In the genomic region with DNA sequence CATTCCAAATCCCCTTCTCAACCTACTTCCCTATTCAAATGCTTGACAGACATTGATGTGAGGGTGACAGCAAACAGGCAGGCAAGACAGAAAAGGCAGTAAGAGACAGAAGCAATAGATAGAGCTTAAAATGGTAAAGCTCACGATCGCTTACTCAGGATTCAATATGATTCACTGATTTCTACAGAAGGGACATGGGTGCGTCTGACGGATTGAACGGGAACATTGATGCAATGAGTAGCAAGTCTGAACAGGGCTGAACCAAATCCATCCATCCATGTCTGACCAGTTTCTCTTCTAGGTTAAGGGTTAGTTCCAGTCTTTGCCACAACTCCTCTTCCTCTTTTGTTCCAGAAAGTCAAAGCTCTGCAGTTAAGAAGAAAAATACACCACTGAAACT, we compare ENCODE assay signal across 1 cellular context.
TF ChIP-seq lines count a peak whose summit lies in the region.

No MANE protein-coding gene starts in this region.

TF ChIP-seq in K562, 482 proteins besides CTCF, POLR2A, EP300 and RAD21 (continued from another document):
- TF ChIP-seq, protein P1, sequence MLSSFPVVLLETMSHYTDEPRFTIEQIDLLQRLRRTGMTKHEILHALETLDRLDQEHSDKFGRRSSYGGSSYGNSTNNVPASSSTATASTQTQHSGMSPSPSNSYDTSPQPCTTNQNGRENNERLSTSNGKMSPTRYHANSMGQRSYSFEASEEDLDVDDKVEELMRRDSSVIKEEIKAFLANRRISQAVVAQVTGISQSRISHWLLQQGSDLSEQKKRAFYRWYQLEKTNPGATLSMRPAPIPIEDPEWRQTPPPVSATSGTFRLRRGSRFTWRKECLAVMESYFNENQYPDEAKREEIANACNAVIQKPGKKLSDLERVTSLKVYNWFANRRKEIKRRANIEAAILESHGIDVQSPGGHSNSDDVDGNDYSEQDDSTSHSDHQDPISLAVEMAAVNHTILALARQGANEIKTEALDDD (IDR thresholded peaks at IDR 0.05), result 0 out of 2 replicates have a peak, but pooled peaks have one; percentile 21
- no peak for TF ChIP-seq EWSR1 (IDR thresholded peaks at IDR 0.05; ENCODE audit: borderline replicate concordance, low read depth, partially characterized antibody)
- TF ChIP-seq, protein P2, sequence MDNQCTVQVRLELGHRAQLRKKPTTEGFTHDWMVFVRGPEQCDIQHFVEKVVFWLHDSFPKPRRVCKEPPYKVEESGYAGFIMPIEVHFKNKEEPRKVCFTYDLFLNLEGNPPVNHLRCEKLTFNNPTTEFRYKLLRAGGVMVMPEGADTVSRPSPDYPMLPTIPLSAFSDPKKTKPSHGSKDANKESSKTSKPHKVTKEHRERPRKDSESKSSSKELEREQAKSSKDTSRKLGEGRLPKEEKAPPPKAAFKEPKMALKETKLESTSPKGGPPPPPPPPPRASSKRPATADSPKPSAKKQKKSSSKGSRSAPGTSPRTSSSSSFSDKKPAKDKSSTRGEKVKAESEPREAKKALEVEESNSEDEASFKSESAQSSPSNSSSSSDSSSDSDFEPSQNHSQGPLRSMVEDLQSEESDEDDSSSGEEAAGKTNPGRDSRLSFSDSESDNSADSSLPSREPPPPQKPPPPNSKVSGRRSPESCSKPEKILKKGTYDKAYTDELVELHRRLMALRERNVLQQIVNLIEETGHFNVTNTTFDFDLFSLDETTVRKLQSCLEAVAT (IDR thresholded peaks at IDR 0.05), result peak in 1 of 2 experiments; percentile 71; a peak in 1 of 4 replicates
- no peak for TF ChIP-seq PHB2 (IDR thresholded peaks at IDR 0.05; ENCODE audit: low read depth)
- TF ChIP-seq MECOM (CRISPR knock-in tag; IDR thresholded peaks at IDR 0.05), result no peak
- no peak for TF ChIP-seq ZBTB11 (CRISPR knock-in tag; IDR thresholded peaks at IDR 0.05)
- TF ChIP-seq DLX4 (CRISPR knock-in tag; IDR thresholded peaks at IDR 0.05), result no peak
- TF ChIP-seq KAT8 (IDR thresholded peaks at IDR 0.05; ENCODE audit: low read depth), result no peak
- no peak for TF ChIP-seq SNRNP70 (optimal IDR thresholded peaks at IDR 0.05; ENCODE audit: low read depth, low read length)
- no peak for TF ChIP-seq RBBP5 (IDR thresholded peaks at IDR 0.05; ENCODE audit: borderline replicate concordance, insufficient read depth, low read length, poor library complexity, severe bottlenecking)
- no peak for TF ChIP-seq PHF8 (IDR thresholded peaks at IDR 0.05; ENCODE audit: borderline replicate concordance, low read length)
- TF ChIP-seq, protein P3, sequence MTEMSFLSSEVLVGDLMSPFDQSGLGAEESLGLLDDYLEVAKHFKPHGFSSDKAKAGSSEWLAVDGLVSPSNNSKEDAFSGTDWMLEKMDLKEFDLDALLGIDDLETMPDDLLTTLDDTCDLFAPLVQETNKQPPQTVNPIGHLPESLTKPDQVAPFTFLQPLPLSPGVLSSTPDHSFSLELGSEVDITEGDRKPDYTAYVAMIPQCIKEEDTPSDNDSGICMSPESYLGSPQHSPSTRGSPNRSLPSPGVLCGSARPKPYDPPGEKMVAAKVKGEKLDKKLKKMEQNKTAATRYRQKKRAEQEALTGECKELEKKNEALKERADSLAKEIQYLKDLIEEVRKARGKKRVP (CRISPR knock-in tag; IDR thresholded peaks at IDR 0.05), result no peak
- no peak for TF ChIP-seq FOXJ3 (CRISPR knock-in tag; IDR thresholded peaks at IDR 0.05)
- no peak for TF ChIP-seq KDM2B (CRISPR knock-in tag; IDR thresholded peaks at IDR 0.05)
- no peak for TF ChIP-seq MAFK (IDR thresholded peaks at IDR 0.05; ENCODE audit: low read length)
- no peak for TF ChIP-seq NFIX (CRISPR knock-in tag; IDR thresholded peaks at IDR 0.05; ENCODE audit: low read depth)
- TF ChIP-seq GATA2 (CRISPR knock-in tag; IDR thresholded peaks at IDR 0.05), result no peak
- no peak for TF ChIP-seq TAF1 (IDR thresholded peaks at IDR 0.05; ENCODE audit: control insufficient read depth, extremely low read depth, insufficient read depth, low read length, severe bottlenecking)
- peak; percentile 60; the same call in 1 of the 2 replicates for TF ChIP-seq SPI1 (IDR thresholded peaks at IDR 0.05; ENCODE audit: borderline replicate concordance, low read depth, low read length)
- TF ChIP-seq PKNOX1 (IDR thresholded peaks at IDR 0.05), result peak; percentile 70
- TF ChIP-seq LEF1 (IDR thresholded peaks at IDR 0.05), result no peak
- no peak for TF ChIP-seq ZNF311 (CRISPR knock-in tag; IDR thresholded peaks at IDR 0.05)
- no peak for TF ChIP-seq RBM15 (IDR thresholded peaks at IDR 0.05; ENCODE audit: insufficient read depth, low read length)
- no peak for TF ChIP-seq RFX7 (CRISPR knock-in tag; IDR thresholded peaks at IDR 0.05)
- TF ChIP-seq TAF15 (IDR thresholded peaks at IDR 0.05; ENCODE audit: low read depth, low read length), result no peak
- no peak for TF ChIP-seq KLF13 (tag; IDR thresholded peaks at IDR 0.05; ENCODE audit: borderline replicate concordance, low read depth)
- TF ChIP-seq TAF9B (IDR thresholded peaks at IDR 0.05; ENCODE audit: partially characterized antibody), result no peak
- TF ChIP-seq EZH2 (IDR thresholded peaks at IDR 0.05; ENCODE audit: borderline replicate concordance, low read depth, low read length), result no peak
- TF ChIP-seq SUPT5H (IDR thresholded peaks at IDR 0.05), result no peak
